21 cellular contexts compared by ENCODE assay signal in the genomic region with DNA sequence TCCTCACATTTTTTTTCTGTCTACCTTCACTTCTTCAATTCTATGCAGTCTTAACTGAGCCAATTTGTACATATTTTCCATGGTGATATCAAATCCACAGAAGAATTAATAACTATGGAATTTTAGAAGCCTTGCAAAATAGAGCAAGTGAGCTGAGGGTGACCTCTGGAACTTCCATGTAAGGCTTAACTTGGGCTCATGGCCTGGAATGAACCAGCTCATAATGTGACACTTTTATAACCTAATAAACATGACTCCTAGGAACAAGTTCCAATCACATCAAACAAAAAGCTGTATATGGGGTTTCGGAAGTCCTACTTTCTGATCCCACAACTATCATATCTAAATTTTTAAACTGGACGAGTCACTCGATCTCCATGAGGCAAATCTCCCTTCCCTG.
"Had no signal": no experiment of that assay in that cellular context is flagged by ENCODE, and none has a peak within 500 bp of the region (broad histone marks: within the 10 kb centered on the region; RNA-seq: fewer than 3 reads in every experiment).

No MANE protein-coding gene starts in this region.

- H3K27me3 ChIP-seq: SJCRH30 had no signal

- H3K4me1 ChIP-seq: adrenal gland, SJCRH30 had no signal

- H3K9me3 ChIP-seq: adrenal gland, SJCRH30 had no signal

- DNase-seq: activated CD4-positive, alpha-beta T cell treated with anti-CD3 and anti-CD28 coated beads, Interleukin-2, amount 10 ng/mL, durations not matched to agents 24 days and 14 days; activated CD4-positive, alpha-beta T cell treated with anti-CD3 and anti-CD28 coated beads, Interleukin-2, amount 50 U/mL, for 4 hours; activated CD8-positive, alpha-beta memory T cell treated with anti-CD3 and anti-CD28 coated beads, Interleukin-2, amount 50 U/mL, for 4 hours; activated CD8-positive, alpha-beta T cell treated with anti-CD3 and anti-CD28 coated beads, Interleukin-2, amount 10 ng/mL, durations not matched to agents 7 days and 5 days; activated gamma-delta T cell treated with Interleukin-2 at 50 U/mL for 16 hours; activated naive CD4-positive, alpha-beta T cell treated with anti-CD3 and anti-CD28 coated beads for 36 hours; activated T-cell treated with anti-CD3 and anti-CD28 coated beads for 4 hours; activated T-cell treated with anti-CD3 and anti-CD28 coated beads, Interleukin-2, amount 50 U/mL, for 4 hours; adrenal gland; caudate nucleus; cerebellar nuclear complex; NCI-H1105; NCI-H1436; NCI-H1694; NCI-H1930; NCI-H2081 treated with DMSO at 0.1 percent for 48 hours; NCI-H345; NCI-H524 treated with DMSO at 0.1 percent for 48 hours; SHP77; SJCRH30 had no signal

- H3K27ac ChIP-seq: adrenal gland, SJCRH30, SK-N-MC had no signal

- H3K4me3 ChIP-seq: adrenal gland, SJCRH30, SK-N-MC had no signal

- H3K36me3 ChIP-seq: adrenal gland, SJCRH30 had no signal
